15 cellular contexts compared by ENCODE assay signal in genomic region chr13:39410089-39410901, GRCh38.
A peak's percentile ranks its signal among the peaks of the same experiment; 100 is the strongest.
DNase-seq lines count a peak whose midpoint lies in the region; ATAC-seq and TF ChIP-seq lines count a peak whose summit lies in the region.
"Had no signal": no experiment of that assay in that cellular context is flagged by ENCODE, and none has a peak within 500 bp of the region (broad histone marks: within the 10 kb centered on the region; RNA-seq: fewer than 3 reads in every experiment).

No MANE protein-coding gene starts in this region.

- H3K27me3 ChIP-seq in adipocyte (replicated peaks; ENCODE audit: control insufficient read depth, insufficient read depth, low read length) = no peaks in the 10 kb centered on the region
- H3K27me3 ChIP-seq: ovary, upper lobe of left lung had no signal

- H3K4me1 ChIP-seq in adipocyte (ENCODE audit: control insufficient read depth, insufficient read depth, low read length) = peaks cover 43% of the 10 kb centered on the region

- peaks cover 40% of the 10 kb centered on the region for H3K4me1 Mint-ChIP-seq in CD14-positive monocyte
- H3K4me1 Mint-ChIP-seq: activated B cell treated with CpG ODN at 0.5 μM for 24 hours had no signal

- peak overlapping the region in 5 of 7 donors; percentile 38 to 71 (median 56) for H3K27ac Mint-ChIP-seq in CD14-positive monocyte
- H3K27ac Mint-ChIP-seq: activated B cell treated with CpG ODN at 0.5 μM for 24 hours; CD4-positive, alpha-beta memory T cell; dendritic cell treated with granulocyte-macrophage colony-stimulating factor and Interleukin-4, amounts not matched to agents 40 ng/mL and 50 ng/mL, for 4 days had no signal

- peaks cover 0 to 1% (median 0%) of the 10 kb centered on the region in 3 donors for H3K27me3 Mint-ChIP-seq in CD14-positive monocyte (ENCODE audit: low read depth in 3 of 3)
- H3K27me3 Mint-ChIP-seq: activated B cell treated with CpG ODN at 0.5 μM for 24 hours; dendritic cell treated with granulocyte-macrophage colony-stimulating factor and Interleukin-4, amounts not matched to agents 40 ng/mL and 50 ng/mL, for 4 days had no signal

- H3K9me3 Mint-ChIP-seq in CD14-positive monocyte = no peaks in the 10 kb centered on the region
- H3K9me3 Mint-ChIP-seq: activated B cell treated with CpG ODN at 0.5 μM for 24 hours; dendritic cell treated with granulocyte-macrophage colony-stimulating factor and Interleukin-4, amounts not matched to agents 40 ng/mL and 50 ng/mL, for 4 days had no signal

- intact Hi-C loops in CD14-positive monocyte (cut with micrococcal nuclease) (loop anchor here in 1 of 2 donors (10.0 kb wide), 1 partner anchor 205 kb away; no protein-coding TSS in a partner anchor), head of caudate nucleus (cut with DNase I) (loop anchor here (5.0 kb wide), 1 partner anchor 192 kb away; the partner anchor contains the start of gene LHFPL6)

- ATAC-seq in HG03039 (IDR thresholded peaks at IDR 0.05; ENCODE audit: unreplicated experiment) = no peak

- peak overlapping the region in 1 of 2 donors; percentile 37 for H3K4me3 Mint-ChIP-seq in CD14-positive monocyte
- H3K4me3 Mint-ChIP-seq: activated B cell treated with CpG ODN at 0.5 μM for 24 hours; CD4-positive, alpha-beta memory T cell; dendritic cell treated with granulocyte-macrophage colony-stimulating factor and Interleukin-4, amounts not matched to agents 40 ng/mL and 50 ng/mL, for 4 days had no signal

- DNase-seq in CD14-positive monocyte (ENCODE audit: low spot score) (no peak), adipocyte (ENCODE audit: low read depth) (peak; percentile 88), fibroblast of the conjunctiva (ENCODE audit: low read depth) (peak; percentile 55), pulmonary artery endothelial cell (ENCODE audit: low read depth, low spot score) (peak; percentile 61), hypothalamus (lab: John Stamatoyannopoulos, UW) (no peak), head of caudate nucleus (no peak)
- no peak for DNase-seq in stimulated activated naive CD4-positive, alpha-beta T cell (lab: John Stamatoyannopoulos, UW)
- DNase-seq: activated B cell treated with CpG ODN at 0.5 μM for 24 hours; activated effector memory CD4-positive, alpha-beta T cell treated with Interleukin-2 at 50 U/mL for 16 hours; CD4-positive, alpha-beta memory T cell; NCI-H1694 treated with DMSO at 0.1 percent for 48 hours; upper lobe of left lung had no signal

- peak overlapping the region; percentile 69 for H3K9ac ChIP-seq in adipocyte (ENCODE audit: low read length)

- no peaks in the 10 kb centered on the region for H3K9me3 ChIP-seq in adipocyte (ENCODE audit: control insufficient read depth, low read length)
- H3K9me3 ChIP-seq: ovary, upper lobe of left lung had no signal

- no peaks in the 10 kb centered on the region for H3K36me3 Mint-ChIP-seq in CD14-positive monocyte
- H3K36me3 Mint-ChIP-seq: CD4-positive, alpha-beta memory T cell had no signal

- H3K4me3 ChIP-seq in adipocyte (ENCODE audit: low read length) = peak overlapping the region; percentile 57
- H3K4me3 ChIP-seq: ovary, upper lobe of left lung had no signal

- H3K36me3 ChIP-seq in adipocyte (ENCODE audit: control insufficient read depth, insufficient read depth, low read length, severe bottlenecking) = no peaks in the 10 kb centered on the region
- H3K36me3 ChIP-seq: ovary, upper lobe of left lung had no signal

- no peak for TF ChIP-seq CTCF in CD14-positive monocyte (IDR thresholded peaks at IDR 0.05)

Comparison
In these comparisons a context has a peak if more than half of its experiments do, and no peak if none do; other contexts are left out.
1. DNase-seq: peak in adipocyte (single experiment), fibroblast of the conjunctiva (single experiment) and pulmonary artery endothelial cell (single experiment); none in CD14-positive monocyte (single experiment), hypothalamus (0 of 51), head of caudate nucleus (0 of 42) and stimulated activated naive CD4-positive, alpha-beta T cell (0 of 6).